34 cellular contexts compared by ENCODE assay signal in genomic region chr2:227625420-227625819, GRCh38. TPM values are rescaled to one million over a fixed set of nuclear protein-coding genes. Genes with fewer than 3 reads are reported as not detected.
"Had no signal": no experiment of that assay in that cellular context is flagged by ENCODE, and none has a peak within 500 bp of the region (broad histone marks: within the 10 kb centered on the region; RNA-seq: fewer than 3 reads in every experiment).

No MANE protein-coding gene starts in this region.

- H3K9me3 ChIP-seq: SJCRH30 had no signal

- H3K4me2 ChIP-seq: PC-9 had no signal

- H3K27ac ChIP-seq: PC-9, RWPE1, SJCRH30, SK-N-MC had no signal

- H3K36me3 ChIP-seq: SJCRH30 had no signal

- H3K4me3 ChIP-seq: PC-9, SJCRH30, SK-N-MC had no signal

- ATAC-seq: Panc1, Right ventricle myocardium inferior, SK-N-SH treated with all-trans-retinoic acid at 6 μM for 48 hours had no signal

- H3K4me1 ChIP-seq: SJCRH30 had no signal

- DNase-seq: Kasumi-1, KG1, MM.1S, MV-4-11, NCI-H1092, NCI-H1105, NCI-H1417 treated with DMSO at 0.1 percent for 48 hours, NCI-H1436 treated with DMSO at 0.1 percent for 48 hours, NCI-H1694 treated with DMSO at 0.1 percent for 48 hours, NCI-H187 treated with DMSO at 0.1 percent for 48 hours, NCI-H2029, NCI-H2081, NCI-H2171, NCI-H226, NCI-H446 treated with DMSO at 0.1 percent for 48 hours, NCI-H510A, NCI-H524, NCI-H526, NCI-H69, NCI-H748 treated with DMSO at 0.1 percent for 48 hours, NCI-H82, PC-9, SHP77, SIG-M5, SJCRH30 had no signal

- H2AFZ ChIP-seq: PC-9 had no signal

RNA-seq across cellular contexts. Expression of gene SCYGR4, which starts 8.1 kb away (rescaled TPM):
- total RNA-seq: M059J, OCI-LY7, PC-9, Right ventricle myocardium inferior, RPMI7951, SJCRH30, SK-MEL-5 had no signal

RNA-seq across cellular contexts. Expression of gene SCYGR3, which starts 10.8 kb away (rescaled TPM):
- total RNA-seq: M059J, OCI-LY7, PC-9, Right ventricle myocardium inferior, RPMI7951, SJCRH30, SK-MEL-5 had no signal

RNA-seq across cellular contexts. Expression of gene SCYGR2, which starts 26.7 kb away (rescaled TPM):
- total RNA-seq: M059J, OCI-LY7, PC-9, Right ventricle myocardium inferior, RPMI7951, SJCRH30, SK-MEL-5 had no signal

RNA-seq across cellular contexts. Expression of gene SCYGR5, which starts 41.2 kb away (rescaled TPM):
- total RNA-seq: M059J, OCI-LY7, PC-9, Right ventricle myocardium inferior, RPMI7951, SJCRH30, SK-MEL-5 had no signal
